Comparison of ENCODE assay signal across 8 cellular contexts in genomic region chr20:45833030-45833882, GRCh38. TPM values are rescaled to one million over a fixed set of nuclear protein-coding genes. Genes with fewer than 3 reads are reported as not detected.
DNase-seq lines count a peak whose midpoint lies in the region; ATAC-seq and TF ChIP-seq lines count a peak whose summit lies in the region.

A gene with protein sequence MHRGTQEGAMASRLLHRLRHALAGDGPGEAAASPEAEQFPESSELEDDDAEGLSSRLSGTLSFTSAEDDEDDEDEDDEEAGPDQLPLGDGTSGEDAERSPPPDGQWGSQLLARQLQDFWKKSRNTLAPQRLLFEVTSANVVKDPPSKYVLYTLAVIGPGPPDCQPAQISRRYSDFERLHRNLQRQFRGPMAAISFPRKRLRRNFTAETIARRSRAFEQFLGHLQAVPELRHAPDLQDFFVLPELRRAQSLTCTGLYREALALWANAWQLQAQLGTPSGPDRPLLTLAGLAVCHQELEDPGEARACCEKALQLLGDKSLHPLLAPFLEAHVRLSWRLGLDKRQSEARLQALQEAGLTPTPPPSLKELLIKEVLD (plus strand): TSS chr20:45833799. CDS start chr20:45833920, 121 bp downstream.

- H3K27me3 Mint-ChIP-seq in naive thymus-derived CD4-positive, alpha-beta T cell, result peaks cover 0 to 20% (median 0%) of the 10 kb centered on the region in 5 donors

- no peak for TF ChIP-seq EP300 in transverse colon (IDR thresholded peaks at IDR 0.05; ENCODE audit: low read depth)

- peak within 1 kb of the TSS; percentile 81 to 95 (median 88) for H3K4me3 Mint-ChIP-seq in naive thymus-derived CD4-positive, alpha-beta T cell

- peak within 1 kb of the TSS; percentile 59 for H3K27ac ChIP-seq in naive thymus-derived CD4-positive, alpha-beta T cell (ENCODE audit: low read depth, low read length)
- peak within 1 kb of the TSS; percentile 91 to 98 (median 93) for H3K27ac ChIP-seq in transverse colon

- H3K4me1 Mint-ChIP-seq in naive thymus-derived CD4-positive, alpha-beta T cell, result peaks cover 6 to 14% (median 9%) of the 10 kb centered on the region in 7 donors

- in situ Hi-C loops in HAP-1 (cut with MboI; ENCODE audit: low sequenced_read_pairs), result no loop called here
- in situ Hi-C loops in transverse colon (cut with MboI; ENCODE audit: low pct_ligation_motif_present in 1 of 4, low pct_unique_long_range_greater_than_20kb in 1 of 4, low sequenced_read_pairs in 3 of 4), result no loop called here

- no peak for TF ChIP-seq CTCF in foreskin fibroblast (IDR thresholded peaks at IDR 0.05; ENCODE audit: low read depth, low read length)
- TF ChIP-seq CTCF in transverse colon (IDR thresholded peaks at IDR 0.05), result no peak

- H3K4me3 ChIP-seq in HAP-1 (peak within 1 kb of the TSS; percentile 51), foreskin fibroblast (ENCODE audit: low read depth in 1 of 2, low read length in 2 of 2) (peak within 1 kb of the TSS; percentile 83 to 92), transverse colon (peak within 1 kb of the TSS; percentile 50 to 84 (median 60))
- peak within 1 kb of the TSS; percentile 61 for H3K4me3 ChIP-seq in naive thymus-derived CD4-positive, alpha-beta T cell (ENCODE audit: low read length)

- WGBS in transverse colon (ENCODE audit: low coverage in 1 of 2), 2 donors, result 7 to 18% methylated on average over 9 to 25 of the region's 35 CpGs

- intact Hi-C loops in naive thymus-derived CD4-positive, alpha-beta T cell (cut with micrococcal nuclease), result loop anchor here in 1 of 2 donors (1.0 kb wide), 2 partner anchors 21 to 24 kb away; partner anchors contain the start of genes ACOT8, UBE2C and ZSWIM3
- intact Hi-C loops in transverse colon (cut with DNase I; ENCODE audit: low total_unique reads), result no loop called here

- H3K4me1 ChIP-seq in HAP-1, result peaks cover 16% of the 10 kb centered on the region
- H3K4me1 ChIP-seq in naive thymus-derived CD4-positive, alpha-beta T cell (ENCODE audit: control insufficient read depth in 2 of 2, insufficient read depth in 2 of 2, low read length in 2 of 2), result peaks cover 4 to 5% of the 10 kb centered on the region in 2 donors
- peaks cover 19 to 40% (median 28%) of the 10 kb centered on the region in 4 donors for H3K4me1 ChIP-seq in transverse colon

- H3K27me3 ChIP-seq in HAP-1 (ENCODE audit: low read depth), result no peaks in the 10 kb centered on the region
- no peaks in the 10 kb centered on the region for H3K27me3 ChIP-seq in naive thymus-derived CD4-positive, alpha-beta T cell (ENCODE audit: control insufficient read depth in 2 of 2, insufficient read depth in 2 of 2, low read length in 2 of 2)
- no peaks in the 10 kb centered on the region for H3K27me3 ChIP-seq in transverse colon

- TF ChIP-seq POLR2A in transverse colon (IDR thresholded peaks at IDR 0.05), result no peak

- H3K9me3 Mint-ChIP-seq in naive thymus-derived CD4-positive, alpha-beta T cell, result no peaks in the 10 kb centered on the region

- H3K9me3 ChIP-seq in HAP-1 (no peaks in the 10 kb centered on the region), transverse colon (no peaks in the 10 kb centered on the region)
- no peaks in the 10 kb centered on the region for H3K9me3 ChIP-seq in naive thymus-derived CD4-positive, alpha-beta T cell (ENCODE audit: control insufficient read depth in 2 of 3, low read length in 3 of 3)

- DNase-seq in CD1c-positive myeloid dendritic cell (ENCODE audit: extremely low spot score) (peak; percentile 84), HAP-1 (ENCODE audit: low spot score in 2 of 2) (peak; percentile 64 to 90), NCI-H69 (lab: John Stamatoyannopoulos, UW) (peak; percentile 57), foreskin fibroblast (peak; percentile 94 to 96), transverse colon (peak; percentile 83)
- DNase-seq in activated naive CD4-positive, alpha-beta T cell treated with anti-CD3 and anti-CD28 coated beads, Interleukin-2, amount 50 U/mL, for 16 hours, result peak; percentile 17
- DNase-seq in naive thymus-derived CD4-positive, alpha-beta T cell, result peak in 6 of 9 donors; percentile 20 to 44 (median 22)

- peak within 1 kb of the TSS in 8 of 9 donors; percentile 26 to 90 (median 80) for H3K27ac Mint-ChIP-seq in naive thymus-derived CD4-positive, alpha-beta T cell

- H3K36me3 Mint-ChIP-seq in naive thymus-derived CD4-positive, alpha-beta T cell, result peaks cover 0 to 2% (median 0%) of the 10 kb centered on the region in 5 donors

- ATAC-seq in naive thymus-derived CD4-positive, alpha-beta T cell, result peak; percentile 68
- no peak for ATAC-seq in HG03342 (IDR thresholded peaks at IDR 0.05; ENCODE audit: unreplicated experiment)

- no peaks in the 10 kb centered on the region for H3K36me3 ChIP-seq in HAP-1 (replicated peaks)
- H3K36me3 ChIP-seq in naive thymus-derived CD4-positive, alpha-beta T cell (ENCODE audit: control insufficient read depth in 2 of 3, insufficient read depth in 3 of 3, low read length in 3 of 3), result no peaks in the 10 kb centered on the region
- no peaks in the 10 kb centered on the region for H3K36me3 ChIP-seq in transverse colon

- POLR2A ChIA-PET in naive thymus-derived CD4-positive, alpha-beta T cell (lab: Charles Lee), result interaction anchor here (0.6 to 1.0 kb wide), 2 partner anchors 16 to 23 kb away, joined by 3 read pairs; no protein-coding TSS in a partner anchor

- CTCF ChIA-PET in naive thymus-derived CD4-positive, alpha-beta T cell (lab: Charles Lee), result interaction anchor here (1.0 kb wide), 1 partner anchor 9 kb away, joined by 3 read pairs; no protein-coding TSS in a partner anchor

RNA-seq across cellular contexts. Expression of the gene that starts here (rescaled TPM):
- 1 to 10 TPM in 3 of 5 experiments, under 1 TPM in 2; 0.93 to 4.9 (median 1.5) TPM for total RNA-seq in naive thymus-derived CD4-positive, alpha-beta T cell
- 1 to 10 TPM in 1 of 2 donors, under 1 TPM in 1; 0.30 to 1.1 TPM for polyA plus RNA-seq in naive thymus-derived CD4-positive, alpha-beta T cell
- total RNA-seq in transverse colon, result 100 to 1,000 TPM in 1 of 4 donors, 10 to 100 TPM in 3; 36.7 to 222 (median 63.0) TPM

Comparison
In these comparisons a context has a peak if more than half of its experiments do, and no peak if none do; other contexts are left out.
1. RNA of the gene that starts here (total RNA-seq): 36.7 to 222 TPM in transverse colon; 0.93 to 4.9 TPM in naive thymus-derived CD4-positive, alpha-beta T cell; every median in the first group is over 4 times any median in the second.
2. DNase-seq: peak in every context shown above with its lines; median percentile 95 in foreskin fibroblast; 84 in CD1c-positive myeloid dendritic cell; 83 in transverse colon; 77 in HAP-1; 57 in NCI-H69; 22 in naive thymus-derived CD4-positive, alpha-beta T cell; 17 in activated naive CD4-positive, alpha-beta T cell treated with anti-CD3 and anti-CD28 coated beads, Interleukin-2, amount 50 U/mL, for 16 hours.
3. Peak in every context shown above with its lines, with median percentiles within 50 percentile points of each other: H3K4me3 ChIP-seq.